In genomic region chr20:20364016-20364746, GRCh38 we compare ENCODE assay signal across 10 cellular contexts. TPM values are rescaled to one million over a fixed set of nuclear protein-coding genes. Genes with fewer than 3 reads are reported as not detected.
DNase-seq lines count a peak whose midpoint lies in the region; ATAC-seq and TF ChIP-seq lines count a peak whose summit lies in the region.
"Had no signal": no experiment of that assay in that cellular context is flagged by ENCODE, and none has a peak within 500 bp of the region (broad histone marks: within the 10 kb centered on the region; RNA-seq: fewer than 3 reads in every experiment).

No MANE protein-coding gene starts in this region.

- H3K36me3 Mint-ChIP-seq in activated CD4-positive, alpha-beta T cell treated with anti-CD3 and anti-CD28 coated beads for 36 hours (ENCODE audit: low read depth): no peaks in the 10 kb centered on the region
- no peaks in the 10 kb centered on the region for H3K36me3 Mint-ChIP-seq in dendritic cell treated with granulocyte-macrophage colony-stimulating factor and Interleukin-4, amounts not matched to agents 40 ng/mL and 50 ng/mL, for 4 days (ENCODE audit: low read depth)

- H3K4me3 ChIP-seq in BE2C (ENCODE audit: low read depth, low read length): no peak overlapping the region

- DNase-seq in activated CD4-positive, alpha-beta T cell treated with anti-CD3 and anti-CD28 coated beads for 36 hours: peak; percentile 43
- DNase-seq in activated CD4-positive, alpha-beta T cell treated with anti-CD3 and anti-CD28 coated beads for 4 hours: no peak
- peak; percentile 67 for DNase-seq in NCI-H2107 (lab: John Stamatoyannopoulos, UW)
- DNase-seq in retina: peak; percentile 85
- DNase-seq in GM19238 (ENCODE audit: insufficient read length, low spot score): no peak
- DNase-seq in BE2C: no peak
- DNase-seq: activated effector memory CD4-positive, alpha-beta T cell treated with anti-CD3 and anti-CD28 coated beads, Interleukin-2, amount 50 U/mL, for 16 hours had no signal

- peak overlapping the region; percentile 43 for H3K4me3 Mint-ChIP-seq in activated CD4-positive, alpha-beta T cell treated with anti-CD3 and anti-CD28 coated beads for 36 hours
- peak overlapping the region; percentile 45 for H3K4me3 Mint-ChIP-seq in dendritic cell treated with granulocyte-macrophage colony-stimulating factor and Interleukin-4, amounts not matched to agents 40 ng/mL and 50 ng/mL, for 4 days

- POLR2A ChIA-PET in activated CD4-positive, alpha-beta T cell treated with anti-CD3 and anti-CD28 coated beads for 36 hours (lab: Charles Lee): no interaction called here

- peaks cover 61% of the 10 kb centered on the region for H3K27me3 Mint-ChIP-seq in activated CD4-positive, alpha-beta T cell treated with anti-CD3 and anti-CD28 coated beads for 36 hours
- peaks cover 81% of the 10 kb centered on the region for H3K27me3 Mint-ChIP-seq in dendritic cell treated with granulocyte-macrophage colony-stimulating factor and Interleukin-4, amounts not matched to agents 40 ng/mL and 50 ng/mL, for 4 days

- peaks cover 11% of the 10 kb centered on the region for H3K4me1 ChIP-seq in BE2C

- intact Hi-C loops in activated CD4-positive, alpha-beta T cell treated with anti-CD3 and anti-CD28 coated beads for 36 hours (cut with DNase I, micrococcal nuclease): loop anchor here (2.0 to 10.0 kb wide), 8 partner anchors 49 to 1151 kb away; partner anchors contain the start of genes NKX2-2 (in 2 of the 2), LINC00237 (in 1 of the 2), NKX2-4 (in 1 of the 2) and XRN2 (in 1 of the 2)
- intact Hi-C loops in dendritic cell treated with granulocyte-macrophage colony-stimulating factor and Interleukin-4, amounts not matched to agents 40 ng/mL and 50 ng/mL, for 4 days (cut with micrococcal nuclease): loop anchor here (5.0 to 10.0 kb wide), 2 partner anchors 89 to 203 kb away; no protein-coding TSS in a partner anchor

- CTCF ChIA-PET in activated CD4-positive, alpha-beta T cell treated with anti-CD3 and anti-CD28 coated beads for 36 hours (lab: Charles Lee): no interaction called here

- peaks cover 36% of the 10 kb centered on the region for H3K4me1 Mint-ChIP-seq in activated CD4-positive, alpha-beta T cell treated with anti-CD3 and anti-CD28 coated beads for 36 hours
- H3K4me1 Mint-ChIP-seq in dendritic cell treated with granulocyte-macrophage colony-stimulating factor and Interleukin-4, amounts not matched to agents 40 ng/mL and 50 ng/mL, for 4 days (ENCODE audit: low read depth): peaks cover 39% of the 10 kb centered on the region

- H3K9me3 ChIP-seq in BE2C: peaks cover 2% of the 10 kb centered on the region; the same call in 1 of the 2 replicates

- no peak for ATAC-seq in activated CD4-positive, alpha-beta T cell treated with anti-CD3 and anti-CD28 coated beads for 36 hours
- ATAC-seq in HG03342 (IDR thresholded peaks at IDR 0.05; ENCODE audit: unreplicated experiment): no peak

- no peaks in the 10 kb centered on the region for H3K9me3 Mint-ChIP-seq in activated CD4-positive, alpha-beta T cell treated with anti-CD3 and anti-CD28 coated beads for 36 hours (ENCODE audit: low read depth)
- no peaks in the 10 kb centered on the region for H3K9me3 Mint-ChIP-seq in dendritic cell treated with granulocyte-macrophage colony-stimulating factor and Interleukin-4, amounts not matched to agents 40 ng/mL and 50 ng/mL, for 4 days

- no peak for TF ChIP-seq CTCF in BE2C (IDR thresholded peaks at IDR 0.05; ENCODE audit: low read depth, low read length)

- no peak overlapping the region for H3K27ac Mint-ChIP-seq in activated CD4-positive, alpha-beta T cell treated with anti-CD3 and anti-CD28 coated beads for 36 hours
- H3K27ac Mint-ChIP-seq in dendritic cell treated with granulocyte-macrophage colony-stimulating factor and Interleukin-4, amounts not matched to agents 40 ng/mL and 50 ng/mL, for 4 days: no peak overlapping the region

- H3K27me3 ChIP-seq in BE2C: peaks cover 18% of the 10 kb centered on the region

- H3K36me3 ChIP-seq in BE2C: no peaks in the 10 kb centered on the region

RNA-seq across cellular contexts. Expression of gene INSM1, which starts 3.7 kb away (rescaled TPM):
- total RNA-seq in activated CD4-positive, alpha-beta T cell treated with anti-CD3 and anti-CD28 coated beads for 36 hours: 1 to 10 TPM; 6.1 to 6.8 TPM
- polyA plus RNA-seq in BE2C (2012; ENCODE audit: insufficient read depth, insufficient read length, low read depth): 0.71 TPM
- total RNA-seq: A172 had no signal

Comparison
In these comparisons a context has a peak if more than half of its experiments do, and no peak if none do; other contexts are left out.
1. DNase-seq: peak in activated CD4-positive, alpha-beta T cell treated with anti-CD3 and anti-CD28 coated beads for 36 hours (single experiment), NCI-H2107 (single experiment) and retina (single experiment); none in activated CD4-positive, alpha-beta T cell treated with anti-CD3 and anti-CD28 coated beads for 4 hours (0 of 2), GM19238 (single experiment) and BE2C (single experiment).